12 cellular contexts compared by ENCODE assay signal in the genomic region with DNA sequence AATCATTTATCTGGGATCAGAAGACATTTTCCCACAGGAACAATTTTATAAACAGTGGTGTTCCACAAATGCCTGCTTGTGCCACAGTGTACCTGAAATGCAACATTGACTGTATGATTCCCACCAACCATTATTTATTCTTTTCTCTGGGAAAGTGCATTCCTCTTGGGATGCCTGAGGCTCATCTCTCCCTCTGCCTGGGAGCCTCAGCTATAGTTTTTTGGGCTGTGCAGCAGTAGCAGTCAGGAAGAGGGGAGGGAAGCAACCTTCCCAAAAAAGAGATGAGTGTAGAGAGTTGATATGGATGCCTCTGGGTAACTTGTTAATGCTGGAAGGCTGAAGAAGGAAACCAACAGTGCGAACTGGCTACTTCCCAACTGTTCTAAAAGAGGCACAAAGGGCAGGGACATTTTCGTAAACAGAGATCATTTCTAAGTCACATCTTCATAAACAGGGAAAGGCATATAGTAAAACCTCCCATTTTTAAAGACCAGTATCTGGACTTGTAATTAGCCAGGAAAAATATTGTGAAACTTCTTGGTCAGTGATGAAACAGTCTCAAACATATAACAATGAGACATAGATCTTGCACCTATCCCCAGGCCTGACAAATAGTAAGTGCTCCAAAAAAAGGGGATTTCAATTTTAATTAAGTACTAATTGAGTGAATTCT. TPM values are rescaled to one million over a fixed set of nuclear protein-coding genes. Genes with fewer than 3 reads are reported as not detected.
DNase-seq lines count a peak whose midpoint lies in the region; ATAC-seq and TF ChIP-seq lines count a peak whose summit lies in the region.
"Had no signal": no experiment of that assay in that cellular context is flagged by ENCODE, and none has a peak within 500 bp of the region (broad histone marks: within the 10 kb centered on the region; RNA-seq: fewer than 3 reads in every experiment).

No MANE protein-coding gene starts in this region.

- peaks cover 6% of the 10 kb centered on the region; the same call in 1 of the 2 replicates for H3K36me3 ChIP-seq in ES-I3 (ENCODE audit: insufficient read depth, low read length)
- H3K36me3 ChIP-seq in sigmoid colon: peaks cover 0 to 4% (median 0%) of the 10 kb centered on the region in 4 donors

- no peak for TF ChIP-seq CTCF in brain (conservative IDR thresholded peaks at IDR 0.05)
- TF ChIP-seq CTCF in sigmoid colon (IDR thresholded peaks at IDR 0.05): no peak

- peak overlapping the region in 4 of 5 experiments; percentile 64 to 96 (median 81) for H3K27ac Mint-ChIP-seq in brain
- H3K27ac Mint-ChIP-seq: T-helper 2 cell treated with Interferon-gamma antibody and Interleukin-4, amounts not matched to agents 5 μg/mL and 100 μg/mL, for 36 hours had no signal

- 55 to 74% methylated on average over 2 of the region's 2 CpGs for WGBS in sigmoid colon, 2 donors

- peaks cover 27% of the 10 kb centered on the region for H3K4me1 ChIP-seq in ES-I3 (ENCODE audit: insufficient read depth, low read length)
- H3K4me1 ChIP-seq in sigmoid colon: peaks cover 0 to 29% (median 17%) of the 10 kb centered on the region in 4 donors

- H3K4me3 ChIP-seq in sigmoid colon: peak overlapping the region in 1 of 4 donors; percentile 65

- no peaks in the 10 kb centered on the region for H3K36me3 Mint-ChIP-seq in brain

- H3K27me3 Mint-ChIP-seq in brain: peaks cover 12% of the 10 kb centered on the region

- no peaks in the 10 kb centered on the region for H3K9me3 Mint-ChIP-seq in brain
- H3K9me3 Mint-ChIP-seq: T-helper 2 cell treated with Interferon-gamma antibody and Interleukin-4, amounts not matched to agents 5 μg/mL and 100 μg/mL, for 36 hours had no signal

- no peak for TF ChIP-seq EP300 in sigmoid colon (IDR thresholded peaks at IDR 0.05)

- TF ChIP-seq POLR2A in sigmoid colon (IDR thresholded peaks at IDR 0.05): no peak

- H3K27me3 ChIP-seq in sigmoid colon: no peaks in the 10 kb centered on the region

- peak overlapping the region; percentile 95; the same call in 1 of the 2 replicates for H3K9ac ChIP-seq in ES-I3 (ENCODE audit: low read depth, low read length)

- H3K4me1 Mint-ChIP-seq in brain: no peaks in the 10 kb centered on the region

- intact Hi-C loops in left ventricle myocardium superior (cut with micrococcal nuclease) (loop anchor here (10.0 kb wide), 1 partner anchor 167 kb away; no protein-coding TSS in a partner anchor), sigmoid colon (cut with DNase I) (loop anchor here (2.0 to 10.0 kb wide), 4 partner anchors 56 to 387 kb away; partner anchors contain the start of gene AGBL3)

- H3K27ac ChIP-seq in sigmoid colon: peak overlapping the region; percentile 91 to 94 (median 93)

- peak; percentile 15 for ATAC-seq in left ventricle myocardium superior
- no peak for ATAC-seq in GM18867 (IDR thresholded peaks at IDR 0.05; ENCODE audit: unreplicated experiment)

- H3K9me3 ChIP-seq in ES-I3 (ENCODE audit: control insufficient read depth, insufficient read depth, low read length): no peaks in the 10 kb centered on the region
- no peaks in the 10 kb centered on the region for H3K9me3 ChIP-seq in sigmoid colon

- H3K4me3 Mint-ChIP-seq in brain: peak overlapping the region in 4 of 5 experiments; percentile 87 to 92 (median 88)
- H3K4me3 Mint-ChIP-seq: T-helper 2 cell treated with Interferon-gamma antibody and Interleukin-4, amounts not matched to agents 5 μg/mL and 100 μg/mL, for 36 hours had no signal

- no peak for DNase-seq in left ventricle myocardium superior
- DNase-seq in sigmoid colon: no peak
- DNase-seq in NK-92 (lab: John Stamatoyannopoulos, UW; ENCODE audit: unreplicated experiment): no peak
- DNase-seq in effector CD8-positive, alpha-beta T cell (lab: John Stamatoyannopoulos, UW): no peak
- no peak for DNase-seq in DMS 273 treated with DMSO at 0.1 percent for 48 hours (lab: John Stamatoyannopoulos, UW)
- DNase-seq: C1 segment of cervical spinal cord; central memory CD4-positive, alpha-beta T cell; NCI-H526 treated with DMSO at 0.1 percent for 48 hours had no signal

RNA-seq across cellular contexts. Expression of gene CALD1, which starts 1.4 kb away (rescaled TPM):
- 15.5 TPM for polyA plus RNA-seq in brain (ENCODE audit: insufficient read depth, low read depth, low replicate concordance)
- total RNA-seq in left ventricle myocardium superior: 118 TPM
- total RNA-seq in sigmoid colon: 1,000 to 10,000 TPM; 1,069 to 2,150 (median 1,500) TPM
- polyA plus RNA-seq in sigmoid colon: 100 to 1,000 TPM in 1 of 3 donors, 10 to 100 TPM in 2; 34.7 to 125 (median 79.3) TPM
